Comparison of ENCODE assay signal across 21 cellular contexts in the genomic region with DNA sequence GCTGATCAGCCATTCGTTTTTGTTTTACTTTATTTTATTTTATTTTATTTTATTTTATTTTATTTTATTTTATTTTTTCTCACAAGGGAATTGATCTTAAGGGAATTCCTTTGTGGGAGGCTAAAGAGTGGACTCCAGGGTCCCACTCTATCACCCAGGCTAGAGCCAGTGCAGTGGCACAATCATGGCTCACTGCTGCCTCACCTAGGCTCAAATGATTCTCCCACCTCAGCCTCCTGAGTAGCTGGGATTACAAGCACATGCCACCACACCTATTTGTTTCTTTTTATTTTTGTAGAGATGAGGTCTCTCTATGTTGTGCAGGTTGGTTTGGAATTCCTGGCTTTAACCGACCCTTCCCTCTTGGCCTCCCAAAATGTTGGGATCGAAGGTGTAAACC. TPM values are rescaled to one million over a fixed set of nuclear protein-coding genes. Genes with fewer than 3 reads are reported as not detected.
DNase-seq lines count a peak whose midpoint lies in the region; ATAC-seq, FAIRE-seq and TF ChIP-seq lines count a peak whose summit lies in the region.
"Had no signal": no experiment of that assay in that cellular context is flagged by ENCODE, and none has a peak within 500 bp of the region (broad histone marks: within the 10 kb centered on the region; RNA-seq: fewer than 3 reads in every experiment).

No MANE protein-coding gene starts in this region.

- H3K4me3 Mint-ChIP-seq in GM23338: no peak overlapping the region
- H3K4me3 Mint-ChIP-seq: CD4-positive, CD25-positive, alpha-beta regulatory T cell; CD8-positive, alpha-beta memory T cell; IgD-negative memory B cell had no signal

- H3K9me2 ChIP-seq in GM23338 (ENCODE audit: insufficient read depth) (no peaks in the 10 kb centered on the region), OCI-LY1 (ENCODE audit: low read depth, low read length) (no peaks in the 10 kb centered on the region)

- no peak for TF ChIP-seq POLR2A in H54 (IDR thresholded peaks at IDR 0.05; ENCODE audit: low read depth, low read length)
- no peak for TF ChIP-seq POLR2A in HepG2 (IDR thresholded peaks at IDR 0.05; ENCODE audit: insufficient read depth in 1 of 2, low read depth in 2 of 2, low read length in 2 of 2)

- POLR2A ChIA-PET in HepG2 (lab: Yijun Ruan, JAX): no interaction called here

- peak; percentile 20 to 69; a peak in 2 of 4 replicates for TF ChIP-seq CTCF in GM23338 (conservative IDR thresholded peaks at IDR 0.05; ENCODE audit: low read depth in 2 of 2)
- peak; percentile 14; the same call in 1 of the 2 replicates for TF ChIP-seq CTCF in OCI-LY1 (IDR thresholded peaks at IDR 0.05; ENCODE audit: low read length)
- TF ChIP-seq CTCF in epithelial cell of proximal tubule (conservative IDR thresholded peaks at IDR 0.05; ENCODE audit: low read depth, low read length): peak; percentile 9
- no peak for TF ChIP-seq CTCF in HepG2 (CRISPR knock-in tag; IDR thresholded peaks at IDR 0.05)

- in situ Hi-C loops in HepG2 (cut with HindIII; ENCODE audit: extremely low pct_ligation_motif_present, low pct_unique_long_range_greater_than_20kb): no loop called here

- H3K4me2 ChIP-seq in GM23338 (no peak overlapping the region), OCI-LY1 (ENCODE audit: low read length) (no peak overlapping the region), HepG2 (ENCODE audit: low read depth, low read length) (no peak overlapping the region)

- no peaks in the 10 kb centered on the region for H3K4me1 Mint-ChIP-seq in GM23338
- H3K4me1 Mint-ChIP-seq: CD4-positive, CD25-positive, alpha-beta regulatory T cell; CD8-positive, alpha-beta memory T cell; IgD-negative memory B cell had no signal

- FAIRE-seq in H54 (lab: Jason Lieb, UNC): no peak
- FAIRE-seq in HepG2 (lab: Jason Lieb, UNC): no peak
- FAIRE-seq: G401.6, GM12892, HTR-8/SVneo had no signal

- H3K9me3 Mint-ChIP-seq in GM23338: peaks cover 3% of the 10 kb centered on the region; the same call in 1 of the 3 replicates

- no peaks in the 10 kb centered on the region for H3K27me3 ChIP-seq in GM23338 (ENCODE audit: insufficient read depth)
- H3K27me3 ChIP-seq in OCI-LY1 (ENCODE audit: insufficient read depth, low read length): no peaks in the 10 kb centered on the region
- H3K27me3 ChIP-seq in HepG2 (ENCODE audit: control insufficient read depth in 1 of 2, insufficient read depth in 2 of 2, low read length in 2 of 2): no peaks in the 10 kb centered on the region; a peak in 1 of 5 replicates
- H3K27me3 ChIP-seq: BE2C had no signal

- H3F3A ChIP-seq in GM23338 (replicated peaks; ENCODE audit: low read depth): no peaks in the 10 kb centered on the region
- H3F3A ChIP-seq in OCI-LY1 (ENCODE audit: insufficient read depth, low read length): no peaks in the 10 kb centered on the region

- H3K4me1 ChIP-seq in GM23338 (ENCODE audit: insufficient read depth) (no peaks in the 10 kb centered on the region), OCI-LY1 (ENCODE audit: insufficient read depth, low read length, severe bottlenecking) (no peaks in the 10 kb centered on the region), HepG2 (ENCODE audit: insufficient read depth, low read length) (no peaks in the 10 kb centered on the region)
- H3K4me1 ChIP-seq: BE2C had no signal

- H3K79me2 ChIP-seq in GM23338 (replicated peaks; ENCODE audit: insufficient read depth) (no peaks in the 10 kb centered on the region), OCI-LY1 (ENCODE audit: insufficient read depth, low read length) (no peaks in the 10 kb centered on the region), HepG2 (ENCODE audit: insufficient read depth, low read length) (no peaks in the 10 kb centered on the region)

- H4K20me1 ChIP-seq in GM23338 (replicated peaks; ENCODE audit: insufficient read depth) (no peaks in the 10 kb centered on the region), OCI-LY1 (ENCODE audit: insufficient read depth, low read length) (no peaks in the 10 kb centered on the region), HepG2 (ENCODE audit: insufficient read depth, low read length) (no peaks in the 10 kb centered on the region)

- no peaks in the 10 kb centered on the region for H3K9me3 ChIP-seq in OCI-LY1 (ENCODE audit: low read length)
- H3K9me3 ChIP-seq in HepG2 (ENCODE audit: low read length): no peaks in the 10 kb centered on the region
- H3K9me3 ChIP-seq: BE2C had no signal

- H3K27ac Mint-ChIP-seq in GM23338: no peak overlapping the region
- H3K27ac Mint-ChIP-seq: CD4-positive, CD25-positive, alpha-beta regulatory T cell; IgD-negative memory B cell had no signal

- H3K36me3 ChIP-seq in GM23338 (ENCODE audit: insufficient read depth): no peaks in the 10 kb centered on the region
- no peaks in the 10 kb centered on the region for H3K36me3 ChIP-seq in OCI-LY1 (ENCODE audit: insufficient read depth, low read length)
- H3K36me3 ChIP-seq in HepG2 (replicated peaks in 1 of 2; ENCODE audit: control insufficient read depth in 1 of 2, insufficient read depth in 2 of 2, low read length in 2 of 2): no peaks in the 10 kb centered on the region
- H3K36me3 ChIP-seq: BE2C had no signal

- peak overlapping the region; percentile 48; the same call in 1 of the 2 replicates for H2AFZ ChIP-seq in GM23338
- no peak overlapping the region for H2AFZ ChIP-seq in OCI-LY1 (ENCODE audit: low read length)
- H2AFZ ChIP-seq in HepG2 (ENCODE audit: low read length): no peak overlapping the region

- intact Hi-C loops in HepG2 (cut with micrococcal nuclease; ENCODE audit: unreplicated experiment): no loop called here

- H3K27me3 Mint-ChIP-seq in GM23338 (ENCODE audit: insufficient read depth, low read depth, poor library complexity): no peaks in the 10 kb centered on the region
- H3K27me3 Mint-ChIP-seq: CD4-positive, CD25-positive, alpha-beta regulatory T cell; CD8-positive, alpha-beta memory T cell; IgD-negative memory B cell had no signal

- DNase-seq in GM23338 (ENCODE audit: low spot score) (peak; percentile 5), epithelial cell of proximal tubule (ENCODE audit: low read depth) (no peak), H54 (ENCODE audit: insufficient read length, low spot score) (no peak), HepG2 (ENCODE audit: low spot score) (no peak)
- DNase-seq in activated naive CD4-positive, alpha-beta T cell treated with Interleukin-2 at 50 U/mL for 16 hours: no peak
- DNase-seq in activated CD4-positive, alpha-beta T cell treated with anti-CD3 and anti-CD28 coated beads, Interleukin-2, amount 50 U/mL, for 4 hours: no peak
- DNase-seq: BE2C; C1 segment of cervical spinal cord; CD4-positive, CD25-positive, alpha-beta regulatory T cell; CD8-positive, alpha-beta memory T cell; COR-L47; DMS 273 treated with DMSO at 0.1 percent for 48 hours; DMS53; DND-41; EL; KBM-7 had no signal

- no peaks in the 10 kb centered on the region for H3K36me3 Mint-ChIP-seq in GM23338 (ENCODE audit: low read depth)
- H3K36me3 Mint-ChIP-seq: CD4-positive, CD25-positive, alpha-beta regulatory T cell; CD8-positive, alpha-beta memory T cell; IgD-negative memory B cell had no signal

- TF ChIP-seq EP300 in HepG2 (IDR thresholded peaks at IDR 0.05; ENCODE audit: low read depth in 2 of 2, low read length in 2 of 2) (no peak), HepG2 (CRISPR knock-in tag; IDR thresholded peaks at IDR 0.05; ENCODE audit: borderline replicate concordance) (no peak)

- CTCF ChIA-PET in HepG2 (lab: Yijun Ruan, JAX; ENCODE audit: low intra/inter-chr PET ratio, low total read pairs): no interaction called here

- no peak overlapping the region for H3K4me3 ChIP-seq in GM23338
- H3K4me3 ChIP-seq in OCI-LY1 (ENCODE audit: low read depth, low read length, poor library complexity, severe bottlenecking): no peak overlapping the region
- no peak overlapping the region for H3K4me3 ChIP-seq in epithelial cell of proximal tubule (ENCODE audit: low read depth, low read length)
- H3K4me3 ChIP-seq in HepG2 (replicated peaks in 1 of 3; ENCODE audit: insufficient read depth in 1 of 3, low read depth in 2 of 3, low read length in 3 of 3): no peak overlapping the region

- ATAC-seq in GM23338 (peak; percentile 67), HepG2 (no peak)

- no peak for TF ChIP-seq RAD21 in HepG2 (CRISPR knock-in tag; IDR thresholded peaks at IDR 0.05)

- no peak overlapping the region for H3K9ac ChIP-seq in OCI-LY1 (ENCODE audit: low read length)
- no peak overlapping the region for H3K9ac ChIP-seq in HepG2 (ENCODE audit: insufficient read depth, low read depth, low read length)

- no TSS peak for BruUV-seq in HepG2 (replicated peaks; lab: Mats Ljungman, UMichigan)

- 0% methylated on average over 3 of the region's 3 CpGs for WGBS in HepG2 (ENCODE audit: low lambda C conversion rate)

- no peak overlapping the region for H3K27ac ChIP-seq in GM23338 (ENCODE audit: low read depth)
- no peak overlapping the region for H3K27ac ChIP-seq in OCI-LY1 (ENCODE audit: low read depth, low read length, poor library complexity, severe bottlenecking)
- no peak overlapping the region for H3K27ac ChIP-seq in HepG2 (ENCODE audit: extremely low read length, insufficient read depth, low read length)

TF ChIP-seq in HepG2, 621 proteins besides CTCF, POLR2A, EP300 and RAD21 (continues in another document):
- no peak for TF ChIP-seq ZC3H13 (CRISPR knock-in tag; IDR thresholded peaks at IDR 0.05)

RNA-seq across cellular contexts. Expression of a gene that starts 17.5 kb away (rescaled TPM):
- total RNA-seq in GM23338 (2014; rRNA removed; shearing (Covaris generic)): 4.6 and 5.0 TPM in 2 replicates
- polyA plus RNA-seq in GM23338 (2016; fragmentation: Nextera tagmentation; extraction: Ambion mirVana) (1.8 and 2.1 TPM in 2 replicates), HepG2 (2011; rRNA removed) (not detected in 2 replicates)
- total RNA-seq in epithelial cell of proximal tubule (0.17 and 1.4 TPM in 2 replicates), HepG2 (2016; rRNA removed; fragmentation: Illumina TruSeq; extraction: Trizol) (not detected in 2 replicates)
- total RNA-seq in HepG2 (2016; cell fraction: cytosol; rRNA removed; fragmentation: Illumina TruSeq; extraction: Trizol; ENCODE audit: low read depth): not detected in 2 replicates
- total RNA-seq in HepG2 (2016; cell fraction: insoluble cytoplasmic fraction; rRNA removed; fragmentation: Illumina TruSeq; extraction: Trizol): not detected in 2 replicates
- not detected in 2 replicates for total RNA-seq in HepG2 (2016; cell fraction: membrane; rRNA removed; fragmentation: Illumina TruSeq; extraction: Trizol)
- not detected in 2 replicates for total RNA-seq in HepG2 (2016; cell fraction: nucleus; rRNA removed; fragmentation: Illumina TruSeq; extraction: Trizol)
- polyA plus RNA-seq in HepG2 (2011; cell fraction: cytosol; rRNA removed): not detected in 2 replicates
- polyA plus RNA-seq in HepG2 (2011; cell fraction: nucleus; rRNA removed): not detected in 2 replicates
- polyA plus RNA-seq in HepG2 (2012): not detected in 2 replicates
- not detected in 2 replicates for polyA plus RNA-seq in HepG2 (2016; cell fraction: cytosol; fragmentation: Illumina TruSeq; extraction: Trizol; ENCODE audit: low read depth)
- polyA plus RNA-seq in HepG2 (2016; cell fraction: insoluble cytoplasmic fraction; fragmentation: Illumina TruSeq; extraction: Trizol; ENCODE audit: low read depth): not detected in 2 replicates
- polyA plus RNA-seq in HepG2 (2016; cell fraction: membrane; fragmentation: Illumina TruSeq; extraction: Trizol; ENCODE audit: low read depth): not detected in 2 replicates
- polyA plus RNA-seq in HepG2 (2016; cell fraction: nucleus; fragmentation: Illumina TruSeq; extraction: Trizol; ENCODE audit: insufficient read depth, low read depth): not detected in 2 replicates
- 4.3 TPM in 1 of 2 replicates, not detected in the other for polyA minus RNA-seq in HepG2 (2011; rRNA and poly(A)+ RNA removed; ENCODE audit: low replicate concordance)
- not detected in 2 replicates for polyA minus RNA-seq in HepG2 (2011; cell fraction: cytosol; rRNA and poly(A)+ RNA removed)
- polyA minus RNA-seq in HepG2 (2011; cell fraction: nucleus; rRNA and poly(A)+ RNA removed): not detected in 2 replicates
- total RNA-seq: CD4-positive, CD25-positive, alpha-beta regulatory T cell; CD8-positive, alpha-beta memory T cell had no signal
- polyA plus RNA-seq: CD4-positive, CD25-positive, alpha-beta regulatory T cell; CD8-positive, alpha-beta memory T cell; IgD-negative memory B cell had no signal
